ENCODE assay signal across 26 cellular contexts in genomic region chrX:41234962-41235361, GRCh38.
"Had no signal": no experiment of that assay in that cellular context is flagged by ENCODE, and none has a peak within 500 bp of the region (broad histone marks: within the 10 kb centered on the region; RNA-seq: fewer than 3 reads in every experiment).

No MANE protein-coding gene starts in this region.

- ATAC-seq: activated CD8-positive, alpha-beta T cell treated with anti-CD3 and anti-CD28 coated beads for 36 hours; left colon; pancreas; sciatic nerve had no signal

- H3K27me3 Mint-ChIP-seq: activated CD8-positive, alpha-beta T cell treated with anti-CD3 and anti-CD28 coated beads for 36 hours; activated naive CD4-positive, alpha-beta T cell treated with anti-CD3 and anti-CD28 coated beads, Interleukin-2, amount 50 U/mL, for 24 hours; naive B cell; stimulated activated naive CD8-positive, alpha-beta T cell treated with anti-CD3 and anti-CD28 coated beads, Interleukin-15, Interleukin-2, amounts not matched to agents 100 ng/mL and 50 ng/mL, for 24 hours had no signal

- H3K36me3 ChIP-seq: prostate gland had no signal

- H3K27ac Mint-ChIP-seq: activated CD8-positive, alpha-beta T cell treated with anti-CD3 and anti-CD28 coated beads for 36 hours; activated naive CD4-positive, alpha-beta T cell treated with anti-CD3 and anti-CD28 coated beads, Interleukin-2, amount 50 U/mL, for 24 hours; activated T-helper 2 cell treated with anti-CD3 and anti-CD28 coated beads, Interferon-gamma antibody, Interleukin-2, Interleukin-4, amounts not matched to agents 10 μg/mL and 5 μg/mL and 100 μg/mL, durations not matched to agents 14 hours and 24 hours and 36 hours; mesothelial cell of epicardium; stimulated activated naive CD8-positive, alpha-beta T cell treated with anti-CD3 and anti-CD28 coated beads, Interleukin-15, Interleukin-2, amounts not matched to agents 100 ng/mL and 50 ng/mL, for 24 hours had no signal

- H3K9me3 ChIP-seq: colonic mucosa, pancreas, prostate gland, thoracic aorta had no signal

- H3K4me1 ChIP-seq: colonic mucosa, pancreas, prostate gland had no signal

- DNase-seq: activated CD4-positive, alpha-beta T cell treated with anti-CD3 and anti-CD28 coated beads, Interleukin-2, amount 50 U/mL, for 1 hour; activated CD8-positive, alpha-beta T cell treated with anti-CD3 and anti-CD28 coated beads for 36 hours; activated T-cell treated with anti-CD3 and anti-CD28 coated beads, Interleukin-2, amount 50 U/mL, for 48 hours; anterior cingulate cortex; cerebellar nuclear complex; colonic mucosa; dorsolateral prefrontal cortex; effector memory CD4-positive, alpha-beta T cell; glutamatergic neuron; left colon; mammary epithelial cell; naive B cell; nucleus accumbens; pancreas; retina; stimulated activated CD4-positive, alpha-beta T cell treated with anti-CD3 and anti-CD28 coated beads, Interleukin-12 subunit alpha, Interleukin-12 subunit beta, amount 100 ng/mL, for 4 hours; stimulated activated CD4-positive, alpha-beta T cell treated with anti-CD3 and anti-CD28 coated beads, Interleukin-4, amount 100 ng/mL, for 1 hour; trophoblast cell had no signal

- H3K27me3 ChIP-seq: colonic mucosa, pancreas had no signal

- H3K27ac ChIP-seq: colonic mucosa, dorsolateral prefrontal cortex, pancreas, prostate gland, skin epidermis, thoracic aorta had no signal

- H3K4me3 Mint-ChIP-seq: activated CD8-positive, alpha-beta T cell treated with anti-CD3 and anti-CD28 coated beads for 36 hours; activated naive CD4-positive, alpha-beta T cell treated with anti-CD3 and anti-CD28 coated beads, Interleukin-2, amount 50 U/mL, for 24 hours; mesothelial cell of epicardium; stimulated activated naive CD8-positive, alpha-beta T cell treated with anti-CD3 and anti-CD28 coated beads, Interleukin-15, Interleukin-2, amounts not matched to agents 100 ng/mL and 50 ng/mL, for 24 hours had no signal

- H3K9me3 Mint-ChIP-seq: activated CD8-positive, alpha-beta T cell treated with anti-CD3 and anti-CD28 coated beads for 36 hours; activated naive CD4-positive, alpha-beta T cell treated with anti-CD3 and anti-CD28 coated beads, Interleukin-2, amount 50 U/mL, for 24 hours; activated T-helper 2 cell treated with anti-CD3 and anti-CD28 coated beads, Interferon-gamma antibody, Interleukin-2, Interleukin-4, amounts not matched to agents 10 μg/mL and 5 μg/mL and 100 μg/mL, durations not matched to agents 14 hours and 24 hours and 36 hours; naive B cell; stimulated activated naive CD8-positive, alpha-beta T cell treated with anti-CD3 and anti-CD28 coated beads, Interleukin-15, Interleukin-2, amounts not matched to agents 100 ng/mL and 50 ng/mL, for 24 hours had no signal

- H3K4me3 ChIP-seq: colonic mucosa, dorsolateral prefrontal cortex, pancreas, prostate gland, skin epidermis, thoracic aorta had no signal
